26 cellular contexts compared by ENCODE assay signal in the genomic region with DNA sequence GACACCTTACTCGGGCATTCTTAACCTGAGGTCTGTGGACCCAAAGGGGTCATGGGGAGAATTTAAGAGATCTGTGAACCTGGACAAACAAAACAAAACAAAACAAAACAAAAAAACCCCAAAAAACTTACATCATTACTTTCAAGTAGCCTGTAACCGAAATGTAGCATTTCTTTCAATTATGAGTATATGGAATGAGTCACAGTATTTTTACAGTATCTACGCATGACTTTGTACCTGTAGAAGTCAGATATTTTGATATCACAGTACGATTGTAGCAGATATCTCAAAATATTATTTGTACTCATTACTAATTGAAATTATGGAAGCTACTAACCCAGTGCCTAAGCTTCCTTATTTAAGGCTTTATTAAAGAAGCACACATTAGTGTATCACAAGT.
"Had no signal": no experiment of that assay in that cellular context is flagged by ENCODE, and none has a peak within 500 bp of the region (broad histone marks: within the 10 kb centered on the region; RNA-seq: fewer than 3 reads in every experiment).

No MANE protein-coding gene starts in this region.

- H3K4me3 Mint-ChIP-seq: activated CD4-positive, alpha-beta T cell treated with anti-CD3 and anti-CD28 coated beads, Interleukin-2, amount 10 ng/mL, durations not matched to agents 24 days and 14 days; activated CD8-positive, alpha-beta T cell treated with anti-CD3 and anti-CD28 coated beads for 36 hours; activated naive CD4-positive, alpha-beta T cell treated with anti-CD3 and anti-CD28 coated beads, Interleukin-2, amount 10 ng/mL, durations not matched to agents 7 days and 5 days; activated naive CD8-positive, alpha-beta T cell treated with anti-CD3 and anti-CD28 coated beads for 36 hours; activated T-cell treated with anti-CD3 and anti-CD28 coated beads, Interleukin-2, amount 50 U/mL, for 72 hours; T-helper 1 cell treated with Interleukin-12 subunit alpha and Interleukin-12 subunit beta and Interleukin-4 antibody, amounts not matched to agents 30 μg/mL and 1 μg/mL, for 36 hours had no signal

- DNase-seq: activated CD4-positive, alpha-beta T cell treated with anti-CD3 and anti-CD28 coated beads, Interleukin-2, amount 10 ng/mL, durations not matched to agents 24 days and 14 days; activated CD4-positive, alpha-beta T cell treated with anti-CD3 and anti-CD28 coated beads, Interleukin-2, amount 50 U/mL, for 4 hours; activated CD8-positive, alpha-beta T cell treated with anti-CD3 and anti-CD28 coated beads for 36 hours; activated gamma-delta T cell; activated naive CD4-positive, alpha-beta T cell treated with anti-CD3 and anti-CD28 coated beads, Interleukin-2, amount 10 ng/mL, durations not matched to agents 7 days and 5 days; activated naive CD8-positive, alpha-beta T cell treated with anti-CD3 and anti-CD28 coated beads for 36 hours; activated T-cell treated with anti-CD3 and anti-CD28 coated beads, Interleukin-2, amount 50 U/mL, for 1 hour; activated T-cell treated with anti-CD3 and anti-CD28 coated beads, Interleukin-2, amount 50 U/mL, for 72 hours; amniotic stem cell; aorta; brain microvascular endothelial cell; central memory CD4-positive, alpha-beta T cell; NCI-H1105; NCI-H1417 treated with DMSO at 0.1 percent for 48 hours; NCI-H187 treated with DMSO at 0.1 percent for 48 hours; NCI-H2081; NCI-H226; NCI-H446 treated with DMSO at 0.1 percent for 48 hours; NCI-H524; NCI-H69; NCI-H82; SHP77; SK-N-SH had no signal

- ATAC-seq: activated CD8-positive, alpha-beta T cell treated with anti-CD3 and anti-CD28 coated beads for 36 hours had no signal

- H3K36me3 Mint-ChIP-seq: activated naive CD4-positive, alpha-beta T cell treated with anti-CD3 and anti-CD28 coated beads, Interleukin-2, amount 10 ng/mL, durations not matched to agents 7 days and 5 days had no signal

- H3K9me3 Mint-ChIP-seq: activated CD8-positive, alpha-beta T cell treated with anti-CD3 and anti-CD28 coated beads for 36 hours; activated naive CD8-positive, alpha-beta T cell treated with anti-CD3 and anti-CD28 coated beads for 36 hours; activated T-cell treated with anti-CD3 and anti-CD28 coated beads, Interleukin-2, amount 50 U/mL, for 72 hours; activated T-helper 2 cell treated with anti-CD3 and anti-CD28 coated beads, Interferon-gamma antibody, Interleukin-2, Interleukin-4, amounts not matched to agents 10 μg/mL and 5 μg/mL and 100 μg/mL, durations not matched to agents 14 hours and 24 hours and 36 hours; T-helper 1 cell treated with Interleukin-12 subunit alpha and Interleukin-12 subunit beta and Interleukin-4 antibody, amounts not matched to agents 30 μg/mL and 1 μg/mL, for 36 hours had no signal

- H3K27ac Mint-ChIP-seq: activated CD4-positive, alpha-beta T cell treated with anti-CD3 and anti-CD28 coated beads, Interleukin-2, amount 10 ng/mL, durations not matched to agents 24 days and 14 days; activated CD8-positive, alpha-beta T cell treated with anti-CD3 and anti-CD28 coated beads for 36 hours; activated naive CD4-positive, alpha-beta T cell treated with anti-CD3 and anti-CD28 coated beads, Interleukin-2, amount 10 ng/mL, durations not matched to agents 7 days and 5 days; activated naive CD8-positive, alpha-beta T cell treated with anti-CD3 and anti-CD28 coated beads for 36 hours; activated T-cell treated with anti-CD3 and anti-CD28 coated beads, Interleukin-2, amount 50 U/mL, for 72 hours; activated T-helper 2 cell treated with anti-CD3 and anti-CD28 coated beads, Interferon-gamma antibody, Interleukin-2, Interleukin-4, amounts not matched to agents 10 μg/mL and 5 μg/mL and 100 μg/mL, durations not matched to agents 14 hours and 24 hours and 36 hours; T-helper 1 cell treated with Interleukin-12 subunit alpha and Interleukin-12 subunit beta and Interleukin-4 antibody, amounts not matched to agents 30 μg/mL and 1 μg/mL, for 36 hours; T-helper 2 cell treated with Interferon-gamma antibody and Interleukin-4, amounts not matched to agents 5 μg/mL and 100 μg/mL, for 36 hours had no signal

- H3K27me3 Mint-ChIP-seq: activated CD8-positive, alpha-beta T cell treated with anti-CD3 and anti-CD28 coated beads for 36 hours; activated naive CD4-positive, alpha-beta T cell treated with anti-CD3 and anti-CD28 coated beads, Interleukin-2, amount 10 ng/mL, durations not matched to agents 7 days and 5 days; activated naive CD8-positive, alpha-beta T cell treated with anti-CD3 and anti-CD28 coated beads for 36 hours had no signal
